ENCODE assay signal across 9 cellular contexts in the genomic region with DNA sequence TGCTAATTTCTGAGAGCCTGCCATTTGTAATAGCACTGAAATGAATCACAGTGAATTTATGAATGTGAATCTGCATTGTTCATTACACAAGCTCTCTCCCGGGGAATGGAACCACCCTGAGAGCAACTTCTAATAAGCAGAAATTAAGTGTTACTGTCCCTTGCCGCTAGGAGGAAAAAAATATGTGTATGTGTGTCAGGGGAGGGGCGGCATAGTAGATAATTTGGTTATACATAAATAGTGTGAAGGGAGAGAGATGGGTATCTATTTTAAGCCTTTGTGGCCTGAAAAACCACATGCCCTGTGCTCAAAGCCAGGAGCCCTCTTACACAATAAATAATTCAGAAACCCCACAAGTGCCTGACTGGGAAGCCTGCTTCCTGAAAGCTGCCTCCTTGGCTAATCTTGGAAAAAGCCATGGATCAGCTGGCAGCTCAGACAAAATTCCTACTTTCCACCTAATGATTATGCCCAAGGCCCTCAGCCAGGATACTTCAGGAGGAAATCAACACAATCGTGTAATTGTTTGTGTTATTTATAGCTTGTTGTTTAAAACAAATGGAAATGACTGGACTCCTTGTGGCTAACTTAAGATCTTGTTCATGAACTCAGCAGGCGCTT.
DNase-seq lines count a peak whose midpoint lies in the region; ATAC-seq and TF ChIP-seq lines count a peak whose summit lies in the region.
"Had no signal": no experiment of that assay in that cellular context is flagged by ENCODE, and none has a peak within 500 bp of the region (broad histone marks: within the 10 kb centered on the region; RNA-seq: fewer than 3 reads in every experiment).

No MANE protein-coding gene starts in this region.

- peaks cover 59% of the 10 kb centered on the region for H3K4me1 ChIP-seq in KMS-11 (ENCODE audit: low read depth, poor library complexity, severe bottlenecking)
- H3K4me1 ChIP-seq: colonic mucosa had no signal

- no peak overlapping the region for H3K27ac Mint-ChIP-seq in activated CD4-positive, alpha-beta memory T cell treated with anti-CD3 and anti-CD28 coated beads for 36 hours
- no peak overlapping the region for H3K27ac Mint-ChIP-seq in activated CD8-positive, alpha-beta T cell treated with anti-CD3 and anti-CD28 coated beads, Interleukin-2, amount 10 ng/mL, durations not matched to agents 7 days and 5 days

- ATAC-seq in GM19023 (IDR thresholded peaks at IDR 0.05; ENCODE audit: unreplicated experiment), result peak; percentile 66
- no peak for ATAC-seq in activated CD8-positive, alpha-beta T cell treated with anti-CD3 and anti-CD28 coated beads, Interleukin-2, amount 10 ng/mL, durations not matched to agents 7 days and 5 days

- H3K9me3 Mint-ChIP-seq in activated CD4-positive, alpha-beta memory T cell treated with anti-CD3 and anti-CD28 coated beads for 36 hours, result no peaks in the 10 kb centered on the region
- no peaks in the 10 kb centered on the region for H3K9me3 Mint-ChIP-seq in activated CD8-positive, alpha-beta T cell treated with anti-CD3 and anti-CD28 coated beads, Interleukin-2, amount 10 ng/mL, durations not matched to agents 7 days and 5 days (ENCODE audit: insufficient read depth)

- H3K4me3 ChIP-seq in KMS-11 (IDR thresholded peaks at IDR 0.05; ENCODE audit: insufficient read depth, low read depth, low read length) (no peak overlapping the region), choroid plexus epithelial cell (ENCODE audit: low read depth, low read length) (no peak overlapping the region)
- H3K4me3 ChIP-seq: colonic mucosa had no signal

- TF ChIP-seq CTCF in KMS-11 (conservative IDR thresholded peaks at IDR 0.05; ENCODE audit: low read depth, low read length) (peak; percentile 42), choroid plexus epithelial cell (conservative IDR thresholded peaks at IDR 0.05; ENCODE audit: low read depth, low read length) (peak; percentile 9)

- no peak overlapping the region for H3K4me3 Mint-ChIP-seq in activated CD4-positive, alpha-beta memory T cell treated with anti-CD3 and anti-CD28 coated beads for 36 hours
- H3K4me3 Mint-ChIP-seq in activated CD8-positive, alpha-beta T cell treated with anti-CD3 and anti-CD28 coated beads, Interleukin-2, amount 10 ng/mL, durations not matched to agents 7 days and 5 days, result no peak overlapping the region

- POLR2A ChIA-PET in activated CD4-positive, alpha-beta memory T cell treated with anti-CD3 and anti-CD28 coated beads for 36 hours (lab: Charles Lee), result no interaction called here
- POLR2A ChIA-PET in activated CD8-positive, alpha-beta T cell treated with anti-CD3 and anti-CD28 coated beads, Interleukin-2, amount 10 ng/mL, durations not matched to agents 7 days and 5 days (lab: Charles Lee), result no interaction called here

- H3K9ac ChIP-seq in KMS-11, result no peak overlapping the region

- H3K27ac ChIP-seq in KMS-11, result peak overlapping the region; percentile 86
- H3K27ac ChIP-seq: colonic mucosa had no signal

- CTCF ChIA-PET in activated CD4-positive, alpha-beta memory T cell treated with anti-CD3 and anti-CD28 coated beads for 36 hours (lab: Charles Lee), result no interaction called here
- CTCF ChIA-PET in activated CD8-positive, alpha-beta T cell treated with anti-CD3 and anti-CD28 coated beads, Interleukin-2, amount 10 ng/mL, durations not matched to agents 7 days and 5 days (lab: Charles Lee), result no interaction called here

- DNase-seq in choroid plexus epithelial cell (ENCODE audit: low read depth) (peak; percentile 71), renal cortical epithelial cell (ENCODE audit: low read depth) (peak; percentile 93), amniotic stem cell (lab: John Stamatoyannopoulos, UW) (no peak), DMS53 (lab: John Stamatoyannopoulos, UW) (no peak)
- DNase-seq in activated CD4-positive, alpha-beta memory T cell treated with anti-CD3 and anti-CD28 coated beads for 36 hours, result no peak
- no peak for DNase-seq in activated CD8-positive, alpha-beta T cell treated with anti-CD3 and anti-CD28 coated beads, Interleukin-2, amount 10 ng/mL, durations not matched to agents 7 days and 5 days
- DNase-seq: colonic mucosa had no signal

- H3K36me3 Mint-ChIP-seq in activated CD4-positive, alpha-beta memory T cell treated with anti-CD3 and anti-CD28 coated beads for 36 hours, result no peaks in the 10 kb centered on the region
- H3K36me3 Mint-ChIP-seq in activated CD8-positive, alpha-beta T cell treated with anti-CD3 and anti-CD28 coated beads, Interleukin-2, amount 10 ng/mL, durations not matched to agents 7 days and 5 days (ENCODE audit: low read depth), result no peaks in the 10 kb centered on the region

- no peaks in the 10 kb centered on the region for H4K20me1 ChIP-seq in KMS-11 (ENCODE audit: insufficient read depth)

- intact Hi-C loops in activated CD4-positive, alpha-beta memory T cell treated with anti-CD3 and anti-CD28 coated beads for 36 hours (cut with micrococcal nuclease), result no loop called here

- peak overlapping the region; percentile 78 for H3K4me2 ChIP-seq in KMS-11

- H3K4me1 Mint-ChIP-seq in activated CD4-positive, alpha-beta memory T cell treated with anti-CD3 and anti-CD28 coated beads for 36 hours (ENCODE audit: low read depth), result no peaks in the 10 kb centered on the region
- H3K4me1 Mint-ChIP-seq in activated CD8-positive, alpha-beta T cell treated with anti-CD3 and anti-CD28 coated beads, Interleukin-2, amount 10 ng/mL, durations not matched to agents 7 days and 5 days (ENCODE audit: low read depth), result no peaks in the 10 kb centered on the region

- H3K36me3 ChIP-seq in KMS-11 (ENCODE audit: insufficient read depth), result no peaks in the 10 kb centered on the region
- H3K36me3 ChIP-seq: colonic mucosa had no signal

- peaks cover 9% of the 10 kb centered on the region for H3K27me3 Mint-ChIP-seq in activated CD4-positive, alpha-beta memory T cell treated with anti-CD3 and anti-CD28 coated beads for 36 hours
- peaks cover 7% of the 10 kb centered on the region for H3K27me3 Mint-ChIP-seq in activated CD8-positive, alpha-beta T cell treated with anti-CD3 and anti-CD28 coated beads, Interleukin-2, amount 10 ng/mL, durations not matched to agents 7 days and 5 days (ENCODE audit: low read depth)

- H3K79me2 ChIP-seq in KMS-11 (ENCODE audit: insufficient read depth, low read depth), result no peaks in the 10 kb centered on the region

- H2AFZ ChIP-seq in KMS-11 (ENCODE audit: low read depth), result peak overlapping the region; percentile 69

- H3K27me3 ChIP-seq in KMS-11 (ENCODE audit: insufficient read depth, low read depth), result no peaks in the 10 kb centered on the region
- H3K27me3 ChIP-seq: colonic mucosa had no signal

Comparison
In these comparisons a context has a peak if more than half of its experiments do, and no peak if none do; other contexts are left out.
1. DNase-seq: peak in choroid plexus epithelial cell (single experiment) and renal cortical epithelial cell (single experiment); none in amniotic stem cell (single experiment), DMS53 (single experiment), activated CD4-positive, alpha-beta memory T cell treated with anti-CD3 and anti-CD28 coated beads for 36 hours (single experiment) and activated CD8-positive, alpha-beta T cell treated with anti-CD3 and anti-CD28 coated beads, Interleukin-2, amount 10 ng/mL, durations not matched to agents 7 days and 5 days (single experiment).